Comparison of ENCODE assay signal across 1 cellular context in genomic region chr2:216006164-216006663, GRCh38.
TF ChIP-seq lines count a peak whose summit lies in the region.

No MANE protein-coding gene starts in this region.

TF ChIP-seq in GM12878, 131 proteins besides CTCF, POLR2A, EP300 and RAD21 (continued from another document):
- TF ChIP-seq ATF2 (IDR thresholded peaks at IDR 0.05; ENCODE audit: low read length), result peak; percentile 69
- no peak for TF ChIP-seq CBFB (IDR thresholded peaks at IDR 0.05; ENCODE audit: low read depth)
- 0 out of 2 replicates have a peak, but pooled peaks have one; percentile 28 for TF ChIP-seq YY1 (IDR thresholded peaks at IDR 0.05; ENCODE audit: low read depth, low read length)
- peak; percentile 46 for TF ChIP-seq RELA (IDR thresholded peaks at IDR 0.05; ENCODE audit: borderline replicate concordance, partially characterized antibody)
- TF ChIP-seq, protein P1, sequence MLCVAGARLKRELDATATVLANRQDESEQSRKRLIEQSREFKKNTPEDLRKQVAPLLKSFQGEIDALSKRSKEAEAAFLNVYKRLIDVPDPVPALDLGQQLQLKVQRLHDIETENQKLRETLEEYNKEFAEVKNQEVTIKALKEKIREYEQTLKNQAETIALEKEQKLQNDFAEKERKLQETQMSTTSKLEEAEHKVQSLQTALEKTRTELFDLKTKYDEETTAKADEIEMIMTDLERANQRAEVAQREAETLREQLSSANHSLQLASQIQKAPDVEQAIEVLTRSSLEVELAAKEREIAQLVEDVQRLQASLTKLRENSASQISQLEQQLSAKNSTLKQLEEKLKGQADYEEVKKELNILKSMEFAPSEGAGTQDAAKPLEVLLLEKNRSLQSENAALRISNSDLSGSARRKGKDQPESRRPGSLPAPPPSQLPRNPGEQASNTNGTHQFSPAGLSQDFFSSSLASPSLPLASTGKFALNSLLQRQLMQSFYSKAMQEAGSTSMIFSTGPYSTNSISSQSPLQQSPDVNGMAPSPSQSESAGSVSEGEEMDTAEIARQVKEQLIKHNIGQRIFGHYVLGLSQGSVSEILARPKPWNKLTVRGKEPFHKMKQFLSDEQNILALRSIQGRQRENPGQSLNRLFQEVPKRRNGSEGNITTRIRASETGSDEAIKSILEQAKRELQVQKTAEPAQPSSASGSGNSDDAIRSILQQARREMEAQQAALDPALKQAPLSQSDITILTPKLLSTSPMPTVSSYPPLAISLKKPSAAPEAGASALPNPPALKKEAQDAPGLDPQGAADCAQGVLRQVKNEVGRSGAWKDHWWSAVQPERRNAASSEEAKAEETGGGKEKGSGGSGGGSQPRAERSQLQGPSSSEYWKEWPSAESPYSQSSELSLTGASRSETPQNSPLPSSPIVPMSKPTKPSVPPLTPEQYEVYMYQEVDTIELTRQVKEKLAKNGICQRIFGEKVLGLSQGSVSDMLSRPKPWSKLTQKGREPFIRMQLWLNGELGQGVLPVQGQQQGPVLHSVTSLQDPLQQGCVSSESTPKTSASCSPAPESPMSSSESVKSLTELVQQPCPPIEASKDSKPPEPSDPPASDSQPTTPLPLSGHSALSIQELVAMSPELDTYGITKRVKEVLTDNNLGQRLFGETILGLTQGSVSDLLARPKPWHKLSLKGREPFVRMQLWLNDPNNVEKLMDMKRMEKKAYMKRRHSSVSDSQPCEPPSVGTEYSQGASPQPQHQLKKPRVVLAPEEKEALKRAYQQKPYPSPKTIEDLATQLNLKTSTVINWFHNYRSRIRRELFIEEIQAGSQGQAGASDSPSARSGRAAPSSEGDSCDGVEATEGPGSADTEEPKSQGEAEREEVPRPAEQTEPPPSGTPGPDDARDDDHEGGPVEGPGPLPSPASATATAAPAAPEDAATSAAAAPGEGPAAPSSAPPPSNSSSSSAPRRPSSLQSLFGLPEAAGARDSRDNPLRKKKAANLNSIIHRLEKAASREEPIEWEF (IDR thresholded peaks at IDR 0.05; ENCODE audit: insufficient replicate concordance, low read depth, low read length), result peak; percentile 70
- TF ChIP-seq PKNOX1 (IDR thresholded peaks at IDR 0.05), result peak; percentile 65; the same call in 1 of the 2 replicates
- 0 out of 2 replicates have a peak, but pooled peaks have one; percentile 32 for TF ChIP-seq GABPA (IDR thresholded peaks at IDR 0.05; ENCODE audit: low read depth)
- peak; percentile 61; the same call in 1 of the 2 replicates for TF ChIP-seq NBN (IDR thresholded peaks at IDR 0.05)
- peak; percentile 33; the same call in 1 of the 2 replicates for TF ChIP-seq TCF7 (IDR thresholded peaks at IDR 0.05; ENCODE audit: borderline replicate concordance)
- TF ChIP-seq CHD2 (IDR thresholded peaks at IDR 0.05; ENCODE audit: borderline replicate concordance, low read depth, low read length), result no peak
- TF ChIP-seq WRNIP1 (IDR thresholded peaks at IDR 0.05; ENCODE audit: borderline replicate concordance, low read depth, low read length), result 0 out of 2 replicates have a peak, but pooled peaks have one; percentile 84
- peak in 1 of 2 experiments; percentile 58; a peak in 1 of 3 replicates for TF ChIP-seq EGR1 (IDR thresholded peaks at IDR 0.05; ENCODE audit: borderline replicate concordance in 1 of 2, low read depth in 2 of 2, low read length in 2 of 2)
- TF ChIP-seq SREBF2 (IDR thresholded peaks at IDR 0.05; ENCODE audit: low read length), result no peak
- TF ChIP-seq TBL1XR1 (IDR thresholded peaks at IDR 0.05; ENCODE audit: low read depth, low read length), result 0 out of 2 replicates have a peak, but pooled peaks have one; percentile 4
- TF ChIP-seq MTA3 (IDR thresholded peaks at IDR 0.05; ENCODE audit: borderline replicate concordance, low read length), result peak; percentile 66; the same call in 1 of the 2 replicates
- TF ChIP-seq POLR2AphosphoS5 (IDR thresholded peaks at IDR 0.05; ENCODE audit: low read length), result peak; percentile 66
- peak; percentile 80 for TF ChIP-seq EED (IDR thresholded peaks at IDR 0.05; ENCODE audit: low read depth)
TF ChIP-seq in GM12878: peak in this region for 42.
